Comparison of ENCODE assay signal across 20 cellular contexts in the genomic region with DNA sequence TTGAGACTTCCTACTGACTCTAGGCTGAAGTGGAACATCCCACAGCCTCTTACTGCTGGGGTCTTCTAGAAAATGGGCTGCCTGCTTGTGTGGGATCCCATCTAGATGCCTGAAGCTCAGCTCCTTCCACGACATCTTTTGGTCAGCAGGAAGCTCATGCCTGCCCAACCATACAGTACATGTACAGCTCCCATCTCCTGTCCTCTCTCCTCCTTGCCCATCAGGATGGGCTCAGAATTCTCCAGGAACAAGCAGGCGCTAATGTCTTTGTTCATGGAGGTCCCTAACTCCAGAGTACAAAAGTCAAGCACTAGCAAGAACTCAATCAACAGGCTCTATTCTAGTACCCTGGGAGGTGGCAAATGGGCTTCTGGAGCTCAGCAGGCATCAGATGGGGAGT. TPM values are rescaled to one million over a fixed set of nuclear protein-coding genes. Genes with fewer than 3 reads are reported as not detected.
"Had no signal": no experiment of that assay in that cellular context is flagged by ENCODE, and none has a peak within 500 bp of the region (broad histone marks: within the 10 kb centered on the region; RNA-seq: fewer than 3 reads in every experiment).

No MANE protein-coding gene starts in this region.

- H3K4me1 ChIP-seq: ascending aorta, right lobe of liver, testis had no signal

- H3K9me3 ChIP-seq: right lobe of liver, testis had no signal

- H3K36me3 ChIP-seq: ascending aorta, right lobe of liver, spleen had no signal

- H3K4me3 ChIP-seq: ascending aorta, coronary artery, right lobe of liver, spleen, testis had no signal

- H3K27me3 ChIP-seq: ascending aorta, right lobe of liver, spleen, testis had no signal

- ATAC-seq: right lobe of liver; stimulated activated memory B cell treated with anti-CD40 and anti-IgM and Interleukin-4, amounts not matched to agents 10 μg/mL and 1 μg/mL and 100 μg/mL, for 72 hours had no signal

- H3K27ac ChIP-seq: ascending aorta, coronary artery, right lobe of liver, spleen, testis had no signal

- DNase-seq: activated CD4-positive, alpha-beta T cell treated with anti-CD3 and anti-CD28 coated beads, Interleukin-2, amount 50 U/mL, for 1 hour; activated CD4-positive, CD25-positive, alpha-beta regulatory T cell treated with anti-CD3 and anti-CD28 coated beads, Interleukin-2, amount 50 U/mL, for 72 hours; activated naive CD4-positive, alpha-beta T cell treated with Interleukin-2 at 50 U/mL for 16 hours; erythroblast; glutamatergic neuron; hypothalamus; midbrain; spleen; stimulated activated CD4-positive, alpha-beta T cell treated with anti-CD3 and anti-CD28 coated beads, Interleukin-4, amount 100 ng/mL, for 4 hours; T-helper 1 cell; testis had no signal

RNA-seq across cellular contexts. Expression of a gene that starts 31.7 kb away (rescaled TPM):
- total RNA-seq: activated T-helper 1 cell treated with anti-CD3 and anti-CD28 coated beads, Interleukin-12 subunit alpha, Interleukin-12 subunit beta, Interleukin-2, Interleukin-4 antibody, amounts not matched to agents 30 ng/mL and 10 ng/mL and 1 ng/mL, durations not matched to agents 14 hours and 24 hours and 36 hours; ascending aorta; lung microvascular endothelial cell; omental fat pad; pulmonary artery endothelial cell; right lobe of liver; ureter had no signal
